ENCODE assay signal across 1 cellular context in the genomic region with DNA sequence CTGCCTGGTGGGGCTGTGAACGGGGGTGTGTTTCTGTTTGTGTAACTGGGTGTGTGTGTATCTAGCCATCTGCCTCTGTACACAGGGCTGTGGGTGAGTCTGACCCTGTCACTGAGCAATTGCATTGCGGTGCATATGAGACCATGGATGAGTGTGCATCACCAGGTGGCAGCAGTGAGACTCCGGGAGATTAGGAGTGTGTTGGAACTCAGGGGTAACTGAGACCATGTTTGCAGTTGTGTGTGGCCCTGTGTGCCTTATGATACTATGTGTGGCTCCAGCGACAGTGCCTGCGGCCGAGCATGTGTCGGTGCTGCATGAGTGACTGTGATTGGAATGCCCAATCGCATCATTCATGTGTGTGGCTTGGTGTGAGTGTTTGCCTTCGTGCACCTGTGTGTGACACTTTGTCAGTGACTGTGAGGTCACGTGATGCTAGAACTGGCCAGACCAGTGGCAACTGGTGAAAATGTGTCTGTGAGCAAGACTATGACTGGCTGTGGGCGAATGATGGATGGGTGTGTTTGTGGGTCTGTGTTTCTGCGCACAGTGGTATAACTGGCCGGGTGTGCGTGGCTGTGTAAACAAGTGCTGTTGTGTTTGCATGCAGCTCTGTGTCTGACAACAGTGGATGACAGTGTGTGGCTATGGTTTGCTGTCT.
TF ChIP-seq lines count a peak whose summit lies in the region.

No MANE protein-coding gene starts in this region.

TF ChIP-seq in HepG2, 621 proteins besides CTCF, POLR2A, EP300 and RAD21 (continued from another document and continues in another):
- TF ChIP-seq, protein P1, sequence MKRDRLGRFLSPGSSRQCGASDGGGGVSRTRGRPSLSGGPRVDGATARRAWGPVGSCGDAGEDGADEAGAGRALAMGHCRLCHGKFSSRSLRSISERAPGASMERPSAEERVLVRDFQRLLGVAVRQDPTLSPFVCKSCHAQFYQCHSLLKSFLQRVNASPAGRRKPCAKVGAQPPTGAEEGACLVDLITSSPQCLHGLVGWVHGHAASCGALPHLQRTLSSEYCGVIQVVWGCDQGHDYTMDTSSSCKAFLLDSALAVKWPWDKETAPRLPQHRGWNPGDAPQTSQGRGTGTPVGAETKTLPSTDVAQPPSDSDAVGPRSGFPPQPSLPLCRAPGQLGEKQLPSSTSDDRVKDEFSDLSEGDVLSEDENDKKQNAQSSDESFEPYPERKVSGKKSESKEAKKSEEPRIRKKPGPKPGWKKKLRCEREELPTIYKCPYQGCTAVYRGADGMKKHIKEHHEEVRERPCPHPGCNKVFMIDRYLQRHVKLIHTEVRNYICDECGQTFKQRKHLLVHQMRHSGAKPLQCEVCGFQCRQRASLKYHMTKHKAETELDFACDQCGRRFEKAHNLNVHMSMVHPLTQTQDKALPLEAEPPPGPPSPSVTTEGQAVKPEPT (CRISPR knock-in tag; IDR thresholded peaks at IDR 0.05; ENCODE audit: low read depth): no peak
- peak; percentile 86 for TF ChIP-seq ZNF205 (CRISPR knock-in tag; IDR thresholded peaks at IDR 0.05)
- TF ChIP-seq CC2D1A (CRISPR knock-in tag; IDR thresholded peaks at IDR 0.05): no peak
- TF ChIP-seq CEBPG (CRISPR knock-in tag; IDR thresholded peaks at IDR 0.05): peak; percentile 71
- TF ChIP-seq XRCC5 (optimal IDR thresholded peaks at IDR 0.05; ENCODE audit: low read length): peak; percentile 69
- peak; percentile 73; the same call in 1 of the 2 replicates for TF ChIP-seq MEIS1 (CRISPR knock-in tag; IDR thresholded peaks at IDR 0.05; ENCODE audit: borderline replicate concordance)
- TF ChIP-seq ADNP (CRISPR knock-in tag; IDR thresholded peaks at IDR 0.05): 0 out of 2 replicates have a peak, but pooled peaks have one; percentile 51
- no peak for TF ChIP-seq YY1 (IDR thresholded peaks at IDR 0.05; ENCODE audit: insufficient read depth, insufficient replicate concordance, low read depth, low read length)
- no peak; the same call in 1 of the 2 replicates for TF ChIP-seq ISL2 (CRISPR knock-in tag; IDR thresholded peaks at IDR 0.05)
- TF ChIP-seq TEAD3 (CRISPR knock-in tag; optimal IDR thresholded peaks at IDR 0.05; ENCODE audit: borderline replicate concordance): peak; percentile 81
- no peak for TF ChIP-seq ZNF781 (CRISPR knock-in tag; IDR thresholded peaks at IDR 0.05; ENCODE audit: borderline replicate concordance, not compliant biosample characterization)
- TF ChIP-seq ZNF382 (CRISPR knock-in tag; IDR thresholded peaks at IDR 0.05; ENCODE audit: borderline replicate concordance): no peak
- TF ChIP-seq, protein P2, sequence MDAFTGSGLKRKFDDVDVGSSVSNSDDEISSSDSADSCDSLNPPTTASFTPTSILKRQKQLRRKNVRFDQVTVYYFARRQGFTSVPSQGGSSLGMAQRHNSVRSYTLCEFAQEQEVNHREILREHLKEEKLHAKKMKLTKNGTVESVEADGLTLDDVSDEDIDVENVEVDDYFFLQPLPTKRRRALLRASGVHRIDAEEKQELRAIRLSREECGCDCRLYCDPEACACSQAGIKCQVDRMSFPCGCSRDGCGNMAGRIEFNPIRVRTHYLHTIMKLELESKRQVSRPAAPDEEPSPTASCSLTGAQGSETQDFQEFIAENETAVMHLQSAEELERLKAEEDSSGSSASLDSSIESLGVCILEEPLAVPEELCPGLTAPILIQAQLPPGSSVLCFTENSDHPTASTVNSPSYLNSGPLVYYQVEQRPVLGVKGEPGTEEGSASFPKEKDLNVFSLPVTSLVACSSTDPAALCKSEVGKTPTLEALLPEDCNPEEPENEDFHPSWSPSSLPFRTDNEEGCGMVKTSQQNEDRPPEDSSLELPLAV (CRISPR knock-in tag; conservative IDR thresholded peaks at IDR 0.05; ENCODE audit: low read depth): no peak; the same call in 1 of the 2 replicates
- TF ChIP-seq ZBTB38 (CRISPR knock-in tag; IDR thresholded peaks at IDR 0.05): peak; percentile 35; the same call in 1 of the 2 replicates
- TF ChIP-seq U2AF1 (optimal IDR thresholded peaks at IDR 0.05; ENCODE audit: low read depth, low read length): no peak
- no peak for TF ChIP-seq ZSCAN30 (CRISPR knock-in tag; IDR thresholded peaks at IDR 0.05)
- peak; percentile 85 for TF ChIP-seq HOXA9 (CRISPR knock-in tag; IDR thresholded peaks at IDR 0.05; ENCODE audit: borderline replicate concordance)
- TF ChIP-seq RNF2 (conservative IDR thresholded peaks at IDR 0.05; ENCODE audit: low read depth): no peak; the same call in 1 of the 2 replicates
- TF ChIP-seq, protein P3, sequence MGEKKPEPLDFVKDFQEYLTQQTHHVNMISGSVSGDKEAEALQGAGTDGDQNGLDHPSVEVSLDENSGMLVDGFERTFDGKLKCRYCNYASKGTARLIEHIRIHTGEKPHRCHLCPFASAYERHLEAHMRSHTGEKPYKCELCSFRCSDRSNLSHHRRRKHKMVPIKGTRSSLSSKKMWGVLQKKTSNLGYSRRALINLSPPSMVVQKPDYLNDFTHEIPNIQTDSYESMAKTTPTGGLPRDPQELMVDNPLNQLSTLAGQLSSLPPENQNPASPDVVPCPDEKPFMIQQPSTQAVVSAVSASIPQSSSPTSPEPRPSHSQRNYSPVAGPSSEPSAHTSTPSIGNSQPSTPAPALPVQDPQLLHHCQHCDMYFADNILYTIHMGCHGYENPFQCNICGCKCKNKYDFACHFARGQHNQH (CRISPR knock-in tag; IDR thresholded peaks at IDR 0.05): peak; percentile 20; the same call in 1 of the 2 replicates
- TF ChIP-seq EZH2 (conservative IDR thresholded peaks at IDR 0.05; ENCODE audit: low read depth, low read length): no peak
- TF ChIP-seq, protein P4, sequence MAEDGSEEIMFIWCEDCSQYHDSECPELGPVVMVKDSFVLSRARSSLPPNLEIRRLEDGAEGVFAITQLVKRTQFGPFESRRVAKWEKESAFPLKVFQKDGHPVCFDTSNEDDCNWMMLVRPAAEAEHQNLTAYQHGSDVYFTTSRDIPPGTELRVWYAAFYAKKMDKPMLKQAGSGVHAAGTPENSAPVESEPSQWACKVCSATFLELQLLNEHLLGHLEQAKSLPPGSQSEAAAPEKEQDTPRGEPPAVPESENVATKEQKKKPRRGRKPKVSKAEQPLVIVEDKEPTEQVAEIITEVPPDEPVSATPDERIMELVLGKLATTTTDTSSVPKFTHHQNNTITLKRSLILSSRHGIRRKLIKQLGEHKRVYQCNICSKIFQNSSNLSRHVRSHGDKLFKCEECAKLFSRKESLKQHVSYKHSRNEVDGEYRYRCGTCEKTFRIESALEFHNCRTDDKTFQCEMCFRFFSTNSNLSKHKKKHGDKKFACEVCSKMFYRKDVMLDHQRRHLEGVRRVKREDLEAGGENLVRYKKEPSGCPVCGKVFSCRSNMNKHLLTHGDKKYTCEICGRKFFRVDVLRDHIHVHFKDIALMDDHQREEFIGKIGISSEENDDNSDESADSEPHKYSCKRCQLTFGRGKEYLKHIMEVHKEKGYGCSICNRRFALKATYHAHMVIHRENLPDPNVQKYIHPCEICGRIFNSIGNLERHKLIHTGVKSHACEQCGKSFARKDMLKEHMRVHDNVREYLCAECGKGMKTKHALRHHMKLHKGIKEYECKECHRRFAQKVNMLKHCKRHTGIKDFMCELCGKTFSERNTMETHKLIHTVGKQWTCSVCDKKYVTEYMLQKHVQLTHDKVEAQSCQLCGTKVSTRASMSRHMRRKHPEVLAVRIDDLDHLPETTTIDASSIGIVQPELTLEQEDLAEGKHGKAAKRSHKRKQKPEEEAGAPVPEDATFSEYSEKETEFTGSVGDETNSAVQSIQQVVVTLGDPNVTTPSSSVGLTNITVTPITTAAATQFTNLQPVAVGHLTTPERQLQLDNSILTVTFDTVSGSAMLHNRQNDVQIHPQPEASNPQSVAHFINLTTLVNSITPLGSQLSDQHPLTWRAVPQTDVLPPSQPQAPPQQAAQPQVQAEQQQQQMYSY (CRISPR knock-in tag; IDR thresholded peaks at IDR 0.05): no peak
- TF ChIP-seq DNMT1 (CRISPR knock-in tag; IDR thresholded peaks at IDR 0.05): peak; percentile 61; the same call in 1 of the 2 replicates
- no peak for TF ChIP-seq SMARCE1 (IDR thresholded peaks at IDR 0.05; ENCODE audit: borderline replicate concordance)
- no peak for TF ChIP-seq TOPORS (CRISPR knock-in tag; IDR thresholded peaks at IDR 0.05)
- TF ChIP-seq ZNF841 (CRISPR knock-in tag; IDR thresholded peaks at IDR 0.05; ENCODE audit: borderline replicate concordance): no peak
- no peak for TF ChIP-seq REXO4 (CRISPR knock-in tag; IDR thresholded peaks at IDR 0.05; ENCODE audit: borderline replicate concordance)
- no peak for TF ChIP-seq MTF1 (CRISPR knock-in tag; IDR thresholded peaks at IDR 0.05)
- TF ChIP-seq ZEB1 (IDR thresholded peaks at IDR 0.05; ENCODE audit: insufficient replicate concordance, low read depth): no peak
- peak; percentile 38 for TF ChIP-seq ZNF614 (CRISPR knock-in tag; IDR thresholded peaks at IDR 0.05; ENCODE audit: borderline replicate concordance)
- TF ChIP-seq ERF (CRISPR knock-in tag; IDR thresholded peaks at IDR 0.05): no peak
- no peak for TF ChIP-seq THYN1 (CRISPR knock-in tag; IDR thresholded peaks at IDR 0.05; ENCODE audit: borderline replicate concordance, low read depth)
- TF ChIP-seq NFYB (CRISPR knock-in tag; IDR thresholded peaks at IDR 0.05): no peak; the same call in 1 of the 2 replicates
- TF ChIP-seq, protein P5, sequence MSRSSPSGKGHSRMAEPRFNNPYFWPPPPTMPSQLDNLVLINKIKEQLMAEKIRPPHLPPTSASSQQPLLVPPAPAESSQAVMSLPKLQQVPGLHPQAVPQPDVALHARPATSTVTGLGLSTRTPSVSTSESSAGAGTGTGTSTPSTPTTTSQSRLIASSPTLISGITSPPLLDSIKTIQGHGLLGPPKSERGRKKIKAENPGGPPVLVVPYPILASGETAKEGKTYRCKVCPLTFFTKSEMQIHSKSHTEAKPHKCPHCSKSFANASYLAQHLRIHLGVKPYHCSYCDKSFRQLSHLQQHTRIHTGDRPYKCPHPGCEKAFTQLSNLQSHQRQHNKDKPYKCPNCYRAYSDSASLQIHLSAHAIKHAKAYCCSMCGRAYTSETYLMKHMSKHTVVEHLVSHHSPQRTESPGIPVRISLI (CRISPR knock-in tag; IDR thresholded peaks at IDR 0.05; ENCODE audit: borderline replicate concordance): no peak
- TF ChIP-seq, protein P6, sequence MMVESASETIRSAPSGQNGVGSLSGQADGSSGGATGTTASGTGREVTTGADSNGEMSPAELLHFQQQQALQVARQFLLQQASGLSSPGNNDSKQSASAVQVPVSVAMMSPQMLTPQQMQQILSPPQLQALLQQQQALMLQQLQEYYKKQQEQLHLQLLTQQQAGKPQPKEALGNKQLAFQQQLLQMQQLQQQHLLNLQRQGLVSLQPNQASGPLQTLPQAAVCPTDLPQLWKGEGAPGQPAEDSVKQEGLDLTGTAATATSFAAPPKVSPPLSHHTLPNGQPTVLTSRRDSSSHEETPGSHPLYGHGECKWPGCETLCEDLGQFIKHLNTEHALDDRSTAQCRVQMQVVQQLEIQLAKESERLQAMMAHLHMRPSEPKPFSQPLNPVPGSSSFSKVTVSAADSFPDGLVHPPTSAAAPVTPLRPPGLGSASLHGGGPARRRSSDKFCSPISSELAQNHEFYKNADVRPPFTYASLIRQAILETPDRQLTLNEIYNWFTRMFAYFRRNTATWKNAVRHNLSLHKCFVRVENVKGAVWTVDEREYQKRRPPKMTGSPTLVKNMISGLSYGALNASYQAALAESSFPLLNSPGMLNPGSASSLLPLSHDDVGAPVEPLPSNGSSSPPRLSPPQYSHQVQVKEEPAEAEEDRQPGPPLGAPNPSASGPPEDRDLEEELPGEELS (CRISPR knock-in tag; IDR thresholded peaks at IDR 0.05): no peak
- TF ChIP-seq ZNF367 (CRISPR knock-in tag; IDR thresholded peaks at IDR 0.05; ENCODE audit: borderline replicate concordance): 0 out of 2 replicates have a peak, but pooled peaks have one; percentile 22
- TF ChIP-seq ZNF615 (CRISPR knock-in tag; IDR thresholded peaks at IDR 0.05; ENCODE audit: borderline replicate concordance): no peak
- TF ChIP-seq, protein P7, sequence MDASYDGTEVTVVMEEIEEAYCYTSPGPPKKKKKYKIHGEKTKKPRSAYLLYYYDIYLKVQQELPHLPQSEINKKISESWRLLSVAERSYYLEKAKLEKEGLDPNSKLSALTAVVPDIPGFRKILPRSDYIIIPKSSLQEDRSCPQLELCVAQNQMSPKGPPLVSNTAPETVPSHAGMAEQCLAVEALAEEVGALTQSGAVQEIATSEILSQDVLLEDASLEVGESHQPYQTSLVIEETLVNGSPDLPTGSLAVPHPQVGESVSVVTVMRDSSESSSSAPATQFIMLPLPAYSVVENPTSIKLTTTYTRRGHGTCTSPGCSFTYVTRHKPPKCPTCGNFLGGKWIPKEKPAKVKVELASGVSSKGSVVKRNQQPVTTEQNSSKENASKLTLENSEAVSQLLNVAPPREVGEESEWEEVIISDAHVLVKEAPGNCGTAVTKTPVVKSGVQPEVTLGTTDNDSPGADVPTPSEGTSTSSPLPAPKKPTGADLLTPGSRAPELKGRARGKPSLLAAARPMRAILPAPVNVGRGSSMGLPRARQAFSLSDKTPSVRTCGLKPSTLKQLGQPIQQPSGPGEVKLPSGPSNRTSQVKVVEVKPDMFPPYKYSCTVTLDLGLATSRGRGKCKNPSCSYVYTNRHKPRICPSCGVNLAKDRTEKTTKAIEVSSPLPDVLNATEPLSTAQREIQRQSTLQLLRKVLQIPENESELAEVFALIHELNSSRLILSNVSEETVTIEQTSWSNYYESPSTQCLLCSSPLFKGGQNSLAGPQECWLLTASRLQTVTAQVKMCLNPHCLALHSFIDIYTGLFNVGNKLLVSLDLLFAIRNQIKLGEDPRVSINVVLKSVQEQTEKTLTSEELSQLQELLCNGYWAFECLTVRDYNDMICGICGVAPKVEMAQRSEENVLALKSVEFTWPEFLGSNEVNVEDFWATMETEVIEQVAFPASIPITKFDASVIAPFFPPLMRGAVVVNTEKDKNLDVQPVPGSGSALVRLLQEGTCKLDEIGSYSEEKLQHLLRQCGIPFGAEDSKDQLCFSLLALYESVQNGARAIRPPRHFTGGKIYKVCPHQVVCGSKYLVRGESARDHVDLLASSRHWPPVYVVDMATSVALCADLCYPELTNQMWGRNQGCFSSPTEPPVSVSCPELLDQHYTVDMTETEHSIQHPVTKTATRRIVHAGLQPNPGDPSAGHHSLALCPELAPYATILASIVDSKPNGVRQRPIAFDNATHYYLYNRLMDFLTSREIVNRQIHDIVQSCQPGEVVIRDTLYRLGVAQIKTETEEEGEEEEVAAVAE (CRISPR knock-in tag; IDR thresholded peaks at IDR 0.05; ENCODE audit: borderline replicate concordance): peak; percentile 43; the same call in 1 of the 2 replicates
- TF ChIP-seq, protein P8, sequence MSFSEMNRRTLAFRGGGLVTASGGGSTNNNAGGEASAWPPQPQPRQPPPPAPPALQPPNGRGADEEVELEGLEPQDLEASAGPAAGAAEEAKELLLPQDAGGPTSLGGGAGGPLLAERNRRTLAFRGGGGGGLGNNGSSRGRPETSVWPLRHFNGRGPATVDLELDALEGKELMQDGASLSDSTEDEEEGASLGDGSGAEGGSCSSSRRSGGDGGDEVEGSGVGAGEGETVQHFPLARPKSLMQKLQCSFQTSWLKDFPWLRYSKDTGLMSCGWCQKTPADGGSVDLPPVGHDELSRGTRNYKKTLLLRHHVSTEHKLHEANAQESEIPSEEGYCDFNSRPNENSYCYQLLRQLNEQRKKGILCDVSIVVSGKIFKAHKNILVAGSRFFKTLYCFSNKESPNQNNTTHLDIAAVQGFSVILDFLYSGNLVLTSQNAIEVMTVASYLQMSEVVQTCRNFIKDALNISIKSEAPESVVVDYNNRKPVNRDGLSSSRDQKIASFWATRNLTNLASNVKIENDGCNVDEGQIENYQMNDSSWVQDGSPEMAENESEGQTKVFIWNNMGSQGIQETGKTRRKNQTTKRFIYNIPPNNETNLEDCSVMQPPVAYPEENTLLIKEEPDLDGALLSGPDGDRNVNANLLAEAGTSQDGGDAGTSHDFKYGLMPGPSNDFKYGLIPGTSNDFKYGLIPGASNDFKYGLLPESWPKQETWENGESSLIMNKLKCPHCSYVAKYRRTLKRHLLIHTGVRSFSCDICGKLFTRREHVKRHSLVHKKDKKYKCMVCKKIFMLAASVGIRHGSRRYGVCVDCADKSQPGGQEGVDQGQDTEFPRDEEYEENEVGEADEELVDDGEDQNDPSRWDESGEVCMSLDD (CRISPR knock-in tag; IDR thresholded peaks at IDR 0.05; ENCODE audit: borderline replicate concordance): no peak
- no peak for TF ChIP-seq ARID2 (CRISPR knock-in tag; IDR thresholded peaks at IDR 0.05; ENCODE audit: borderline replicate concordance)
